29 cellular contexts compared by ENCODE assay signal in the genomic region with DNA sequence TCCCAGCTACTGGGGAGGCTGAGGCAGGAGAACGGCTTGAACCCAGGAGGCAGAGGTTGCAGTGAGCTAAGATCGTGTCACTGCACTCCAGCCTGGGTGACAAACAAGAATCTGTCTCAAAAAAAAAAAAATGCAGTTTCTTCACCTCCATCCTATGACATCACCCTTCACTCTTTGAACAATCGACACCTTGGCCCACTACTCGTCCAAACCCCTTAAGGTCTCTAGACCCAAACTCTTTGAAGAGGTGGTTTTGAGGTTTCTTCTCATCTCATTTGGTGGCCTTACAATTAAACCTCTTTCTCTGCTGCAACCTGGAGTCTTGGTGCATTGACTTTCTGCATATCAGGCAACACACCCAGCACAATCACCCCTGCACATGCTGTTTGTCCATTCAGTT.
"Had no signal": no experiment of that assay in that cellular context is flagged by ENCODE, and none has a peak within 500 bp of the region (broad histone marks: within the 10 kb centered on the region; RNA-seq: fewer than 3 reads in every experiment).

No MANE protein-coding gene starts in this region.

- H3K9me3 ChIP-seq: ascending aorta, ovary, prostate gland, testis, vagina had no signal

- H3K27me3 Mint-ChIP-seq: activated naive CD4-positive, alpha-beta T cell treated with anti-CD3 and anti-CD28 coated beads, Interleukin-2, amount 50 U/mL, for 24 hours; activated T-helper 17 cell treated with anti-CD3 and anti-CD28 coated beads, Interleukin-2, amount 50 U/mL, for 72 hours; brain; type B pancreatic cell had no signal

- H3K27ac Mint-ChIP-seq: activated naive CD4-positive, alpha-beta T cell treated with anti-CD3 and anti-CD28 coated beads, Interleukin-2, amount 50 U/mL, for 24 hours; activated T-cell treated with anti-CD3 and anti-CD28 coated beads, Interleukin-2, amount 50 U/mL, for 24 hours; activated T-helper 17 cell treated with anti-CD3 and anti-CD28 coated beads, Interleukin-2, amount 50 U/mL, for 72 hours; brain; effector memory CD8-positive, alpha-beta T cell; mesothelial cell of epicardium; T-helper 1 cell treated with Interleukin-12 subunit alpha and Interleukin-12 subunit beta and Interleukin-4 antibody, amounts not matched to agents 30 μg/mL and 1 μg/mL, for 36 hours had no signal

- ATAC-seq: activated T-helper 17 cell treated with anti-CD3 and anti-CD28 coated beads, Interleukin-2, amount 50 U/mL, for 72 hours; effector memory CD8-positive, alpha-beta T cell had no signal

- H3K4me1 ChIP-seq: ascending aorta, prostate gland, vagina had no signal

- H3K27me3 ChIP-seq: ascending aorta, cardiac muscle cell, ovary, testis, vagina had no signal

- FAIRE-seq: TTC549 had no signal

- DNase-seq: activated CD4-positive, alpha-beta T cell treated with anti-CD3 and anti-CD28 coated beads for 4 hours; activated CD4-positive, alpha-beta T cell treated with anti-CD3 and anti-CD28 coated beads, Interleukin-2, amount 50 U/mL, for 4 hours; activated CD8-positive, alpha-beta memory T cell treated with anti-CD3 and anti-CD28 coated beads, Interleukin-2, amount 50 U/mL, for 4 hours; activated gamma-delta T cell treated with Interleukin-2 at 50 U/mL for 16 hours; activated T-cell treated with anti-CD3 and anti-CD28 coated beads, Interleukin-2, amount 50 U/mL, for 24 hours; cortex of kidney; effector memory CD8-positive, alpha-beta T cell; head of caudate nucleus; hypothalamus; naive B cell; ovary; retina; stimulated activated CD4-positive, alpha-beta T cell treated with anti-CD3 and anti-CD28 coated beads, Interleukin-15, amount 100 ng/mL, for 24 hours; stimulated activated CD4-positive, alpha-beta T cell treated with anti-CD3 and anti-CD28 coated beads, Interleukin-2, amount 100 ng/mL, for 24 hours; stimulated activated naive CD4-positive, alpha-beta T cell; T-helper 9 cell; testis had no signal

- H3K36me3 ChIP-seq: ascending aorta, cardiac muscle cell, ovary, prostate gland, vagina had no signal

- H3K4me1 Mint-ChIP-seq: activated naive CD4-positive, alpha-beta T cell treated with anti-CD3 and anti-CD28 coated beads, Interleukin-2, amount 50 U/mL, for 24 hours; activated T-helper 17 cell treated with anti-CD3 and anti-CD28 coated beads, Interleukin-2, amount 50 U/mL, for 72 hours had no signal

- H3K9me3 Mint-ChIP-seq: activated naive CD4-positive, alpha-beta T cell treated with anti-CD3 and anti-CD28 coated beads, Interleukin-2, amount 50 U/mL, for 24 hours; activated T-cell treated with anti-CD3 and anti-CD28 coated beads, Interleukin-2, amount 50 U/mL, for 24 hours; activated T-helper 17 cell treated with anti-CD3 and anti-CD28 coated beads, Interleukin-2, amount 50 U/mL, for 72 hours; brain; effector memory CD8-positive, alpha-beta T cell; mesothelial cell of epicardium; naive B cell; T-helper 1 cell treated with Interleukin-12 subunit alpha and Interleukin-12 subunit beta and Interleukin-4 antibody, amounts not matched to agents 30 μg/mL and 1 μg/mL, for 36 hours; type B pancreatic cell had no signal

- H3K27ac ChIP-seq: ascending aorta, cardiac muscle cell, ovary, prostate gland, testis, vagina, VCaP had no signal

- H3K4me3 Mint-ChIP-seq: activated naive CD4-positive, alpha-beta T cell treated with anti-CD3 and anti-CD28 coated beads, Interleukin-2, amount 50 U/mL, for 24 hours; activated T-cell treated with anti-CD3 and anti-CD28 coated beads, Interleukin-2, amount 50 U/mL, for 24 hours; activated T-helper 17 cell treated with anti-CD3 and anti-CD28 coated beads, Interleukin-2, amount 50 U/mL, for 72 hours; brain; effector memory CD8-positive, alpha-beta T cell; mesothelial cell of epicardium; naive B cell; T-helper 1 cell treated with Interleukin-12 subunit alpha and Interleukin-12 subunit beta and Interleukin-4 antibody, amounts not matched to agents 30 μg/mL and 1 μg/mL, for 36 hours; type B pancreatic cell had no signal

- H3K4me3 ChIP-seq: ascending aorta, cardiac muscle cell, ovary, prostate gland, testis, vagina had no signal
